In genomic region chr1:210189426-210189825, GRCh38 we compare ENCODE assay signal across 34 cellular contexts. TPM values are rescaled to one million over a fixed set of nuclear protein-coding genes. Genes with fewer than 3 reads are reported as not detected.
"Had no signal": no experiment of that assay in that cellular context is flagged by ENCODE, and none has a peak within 500 bp of the region (broad histone marks: within the 10 kb centered on the region; RNA-seq: fewer than 3 reads in every experiment).

No MANE protein-coding gene starts in this region.

- H2AFZ ChIP-seq: parathyroid adenoma had no signal

- H3K27ac ChIP-seq: neutrophil, ovary, parathyroid adenoma, psoas muscle, right lobe of liver, sigmoid colon, skin epidermis, spleen, suprapubic skin, testis, tibial nerve, upper lobe of right lung, uterus had no signal

- H3K4me1 ChIP-seq: parathyroid adenoma, psoas muscle, right lobe of liver, sigmoid colon, spleen, suprapubic skin, testis, tibial nerve, upper lobe of right lung, uterus had no signal

- H3K4me3 Mint-ChIP-seq: naive B cell; naive thymus-derived CD8-positive, alpha-beta T cell; natural killer cell treated with Interleukin-12 subunit alpha and Interleukin-12 subunit beta and Interleukin-15 and Interleukin-18, amount 100 ng/mL, for 72 hours; nephron progenitor cell; neural crest cell; stimulated activated memory B cell treated with anti-CD40 and anti-IgM and Interleukin-4, amounts not matched to agents 10 μg/mL and 1 μg/mL and 100 μg/mL, for 72 hours; stimulated activated naive CD8-positive, alpha-beta T cell treated with anti-CD3 and anti-CD28 coated beads, Interleukin-15, amount 100 ng/mL, for 72 hours; type B pancreatic cell had no signal

- DNase-seq: naive B cell; naive thymus-derived CD8-positive, alpha-beta T cell; nephron progenitor cell; nucleus accumbens; ovary; posterior cingulate gyrus; psoas muscle; right cardiac atrium; right lobe of liver; sigmoid colon; spleen; stimulated activated CD4-positive, alpha-beta T cell treated with anti-CD3 and anti-CD28 coated beads, Interleukin-12 subunit alpha, Interleukin-12 subunit beta, amount 100 ng/mL, for 4 hours; stimulated activated CD4-positive, alpha-beta T cell treated with anti-CD3 and anti-CD28 coated beads, Interleukin-1b, Interleukin-23, amount 100 ng/mL, for 48 hours; stimulated activated CD4-positive, alpha-beta T cell treated with anti-CD3 and anti-CD28 coated beads, Interleukin-4, amount 100 ng/mL, for 1 hour; stimulated activated CD4-positive, alpha-beta T cell treated with anti-CD3 and anti-CD28 coated beads, Interleukin-4, amount 100 ng/mL, for 4 hours; stimulated activated CD8-positive, alpha-beta memory T cell treated with anti-CD3 and anti-CD28 coated beads, Interleukin-4, amount 100 ng/mL, for 48 hours; stimulated activated naive CD4-positive, alpha-beta T cell; stimulated activated naive CD8-positive, alpha-beta T cell treated with anti-CD3 and anti-CD28 coated beads, Interleukin-15, amount 100 ng/mL, for 72 hours; stimulated activated naive CD8-positive, alpha-beta T cell treated with anti-CD3 and anti-CD28 coated beads, Interleukin-15, Interleukin-2, amounts not matched to agents 100 U/mL and 50 U/mL, for 24 hours; substantia nigra; testis; upper lobe of right lung; uterus had no signal

- H3K36me3 Mint-ChIP-seq: naive B cell; naive thymus-derived CD8-positive, alpha-beta T cell; natural killer cell treated with Interleukin-12 subunit alpha and Interleukin-12 subunit beta and Interleukin-15 and Interleukin-18, amount 100 ng/mL, for 72 hours; stimulated activated memory B cell treated with anti-CD40 and anti-IgM and Interleukin-4, amounts not matched to agents 10 μg/mL and 1 μg/mL and 100 μg/mL, for 72 hours; type B pancreatic cell had no signal

- H3K4me2 ChIP-seq: smooth muscle cell had no signal

- H3K4me3 ChIP-seq: ovary, psoas muscle, right lobe of liver, sigmoid colon, skin epidermis, smooth muscle cell, spleen, suprapubic skin, testis, tibial nerve, upper lobe of right lung, uterus had no signal

- H3K27me3 ChIP-seq: neutrophil, ovary, right lobe of liver, sigmoid colon, spleen, suprapubic skin, testis, tibial nerve, upper lobe of right lung, uterus had no signal

- H3K36me3 ChIP-seq: neutrophil, ovary, right lobe of liver, sigmoid colon, spleen, suprapubic skin, tibial nerve, upper lobe of right lung, uterus had no signal

- H3K9me3 Mint-ChIP-seq: natural killer cell treated with Interleukin-12 subunit alpha and Interleukin-12 subunit beta and Interleukin-15 and Interleukin-18, amount 100 ng/mL, for 72 hours; nephron progenitor cell; neural crest cell; stimulated activated memory B cell treated with anti-CD40 and anti-IgM and Interleukin-4, amounts not matched to agents 10 μg/mL and 1 μg/mL and 100 μg/mL, for 72 hours; stimulated activated naive CD8-positive, alpha-beta T cell treated with anti-CD3 and anti-CD28 coated beads, Interleukin-15, amount 100 ng/mL, for 72 hours; type B pancreatic cell had no signal

- H3K79me2 ChIP-seq: parathyroid adenoma had no signal

- H3K9me3 ChIP-seq: neutrophil, ovary, psoas muscle, right lobe of liver, sigmoid colon, testis, upper lobe of right lung, uterus had no signal

- H3K9ac ChIP-seq: parathyroid adenoma had no signal

- H3K4me1 Mint-ChIP-seq: naive B cell; naive thymus-derived CD8-positive, alpha-beta T cell; nephron progenitor cell; neural crest cell; stimulated activated memory B cell treated with anti-CD40 and anti-IgM and Interleukin-4, amounts not matched to agents 10 μg/mL and 1 μg/mL and 100 μg/mL, for 72 hours; stimulated activated naive CD8-positive, alpha-beta T cell treated with anti-CD3 and anti-CD28 coated beads, Interleukin-15, amount 100 ng/mL, for 72 hours had no signal

- H3K27me3 Mint-ChIP-seq: natural killer cell treated with Interleukin-12 subunit alpha and Interleukin-12 subunit beta and Interleukin-15 and Interleukin-18, amount 100 ng/mL, for 72 hours; progenitor cell of endocrine pancreas; stimulated activated memory B cell treated with anti-CD40 and anti-IgM and Interleukin-4, amounts not matched to agents 10 μg/mL and 1 μg/mL and 100 μg/mL, for 72 hours; stimulated activated naive CD8-positive, alpha-beta T cell treated with anti-CD3 and anti-CD28 coated beads, Interleukin-15, amount 100 ng/mL, for 72 hours; type B pancreatic cell had no signal

- H3K27ac Mint-ChIP-seq: naive B cell; naive thymus-derived CD8-positive, alpha-beta T cell; natural killer cell treated with Interleukin-12 subunit alpha and Interleukin-12 subunit beta and Interleukin-15 and Interleukin-18, amount 100 ng/mL, for 72 hours; nephron progenitor cell; progenitor cell of endocrine pancreas; stimulated activated memory B cell treated with anti-CD40 and anti-IgM and Interleukin-4, amounts not matched to agents 10 μg/mL and 1 μg/mL and 100 μg/mL, for 72 hours; stimulated activated naive CD8-positive, alpha-beta T cell treated with anti-CD3 and anti-CD28 coated beads, Interleukin-15, amount 100 ng/mL, for 72 hours; type B pancreatic cell had no signal

RNA-seq across cellular contexts. Expression of gene SERTAD4, which starts 43.2 kb away (rescaled TPM):
- total RNA-seq: naive thymus-derived CD8-positive, alpha-beta T cell; natural killer cell treated with Interleukin-12 subunit alpha and Interleukin-12 subunit beta and Interleukin-15 and Interleukin-18, amount 100 ng/mL, for 72 hours; right lobe of liver had no signal
- polyA plus RNA-seq: naive thymus-derived CD8-positive, alpha-beta T cell had no signal
